ENCODE assay signal across 13 cellular contexts in genomic region chr2:45852450-45853150, GRCh38.
DNase-seq lines count a peak whose midpoint lies in the region; ATAC-seq lines count a peak whose summit lies in the region.
"Had no signal": no experiment of that assay in that cellular context is flagged by ENCODE, and none has a peak within 500 bp of the region (broad histone marks: within the 10 kb centered on the region; RNA-seq: fewer than 3 reads in every experiment).

No MANE protein-coding gene starts in this region.

- DNase-seq in NCI-H774 (lab: John Stamatoyannopoulos, UW) (peak; percentile 32), glomerular visceral epithelial cell (ENCODE audit: extremely low spot score) (no peak), T-helper 1 cell (no peak)
- no peak for DNase-seq in stimulated activated CD4-positive, alpha-beta T cell treated with anti-CD3 and anti-CD28 coated beads, Interleukin-4, amount 100 ng/mL, for 4 hours
- DNase-seq: brain microvascular endothelial cell; natural killer cell; OCI-M1; stimulated activated CD4-positive, alpha-beta T cell treated with anti-CD3 and anti-CD28 coated beads, Interleukin-4, amount 100 ng/mL, for 24 hours had no signal

- ATAC-seq in GM18498 (IDR thresholded peaks at IDR 0.05; ENCODE audit: unreplicated experiment) (peak; percentile 87), GM21447 (IDR thresholded peaks at IDR 0.05; ENCODE audit: unreplicated experiment) (peak; percentile 70), HG02981 (IDR thresholded peaks at IDR 0.05; ENCODE audit: unreplicated experiment) (peak; percentile 75), GM18867 (IDR thresholded peaks at IDR 0.05; ENCODE audit: unreplicated experiment) (no peak)
- ATAC-seq: activated T-helper 17 cell treated with anti-CD3 and anti-CD28 coated beads, Interleukin-2, amount 50 U/mL, for 72 hours; natural killer cell had no signal
